ENCODE assay signal across 1 cellular context in genomic region chr14:20683896-20684661, GRCh38.
A peak's percentile ranks its signal among the peaks of the same experiment; 100 is the strongest.
TF ChIP-seq lines count a peak whose summit lies in the region.

TSS of gene RNASE4 (plus strand) at chr14:20684560. CDS start at chr14:20699372, 14,812 bp downstream.

TF ChIP-seq in HepG2, 621 proteins besides CTCF, POLR2A, EP300 and RAD21 (continued from another document and continues in another):
- no peak for TF ChIP-seq ZNF512 (CRISPR knock-in tag; IDR thresholded peaks at IDR 0.05)
- peak; percentile 71; the same call in 1 of the 2 replicates for TF ChIP-seq ZKSCAN1 (IDR thresholded peaks at IDR 0.05; ENCODE audit: low read length)
- TF ChIP-seq RELA (CRISPR knock-in tag; IDR thresholded peaks at IDR 0.05) = peak; percentile 50; the same call in 1 of the 2 replicates
- no peak for TF ChIP-seq ZBTB8A (CRISPR knock-in tag; IDR thresholded peaks at IDR 0.05; ENCODE audit: borderline replicate concordance, low read depth)
- TF ChIP-seq ZNF772 (CRISPR knock-in tag; IDR thresholded peaks at IDR 0.05) = peak; percentile 90
- no peak; the same call in 1 of the 2 replicates for TF ChIP-seq ZNF800 (CRISPR knock-in tag; IDR thresholded peaks at IDR 0.05)
- peak; percentile 70 for TF ChIP-seq THAP11 (CRISPR knock-in tag; IDR thresholded peaks at IDR 0.05)
- TF ChIP-seq MTERF4 (CRISPR knock-in tag; IDR thresholded peaks at IDR 0.05) = peak; percentile 48; the same call in 1 of the 2 replicates
- TF ChIP-seq ZNF431 (CRISPR knock-in tag; IDR thresholded peaks at IDR 0.05; ENCODE audit: borderline replicate concordance, low read depth) = no peak; the same call in 1 of the 2 replicates
- no peak for TF ChIP-seq KDM5A (IDR thresholded peaks at IDR 0.05; ENCODE audit: borderline replicate concordance, low read length)
- no peak for TF ChIP-seq REXO4 (CRISPR knock-in tag; IDR thresholded peaks at IDR 0.05; ENCODE audit: borderline replicate concordance)
- TF ChIP-seq BRCA1 (CRISPR knock-in tag; IDR thresholded peaks at IDR 0.05) = 0 out of 2 replicates have a peak, but pooled peaks have one; percentile 31
- no peak; the same call in none of the 2 replicates for TF ChIP-seq ZSCAN20 (CRISPR knock-in tag; IDR thresholded peaks at IDR 0.05; ENCODE audit: borderline replicate concordance)
- peak; percentile 77 for TF ChIP-seq IKZF5 (CRISPR knock-in tag; IDR thresholded peaks at IDR 0.05)
- TF ChIP-seq TFAP4 (IDR thresholded peaks at IDR 0.05; ENCODE audit: borderline replicate concordance, low read depth) = peak; percentile 20; the same call in 1 of the 2 replicates
- TF ChIP-seq ZEB1 (IDR thresholded peaks at IDR 0.05; ENCODE audit: insufficient replicate concordance, low read depth) = no peak
- TF ChIP-seq ZSCAN25 (CRISPR knock-in tag; IDR thresholded peaks at IDR 0.05) = peak; percentile 64; the same call in 1 of the 2 replicates
- no peak for TF ChIP-seq SOX6 (IDR thresholded peaks at IDR 0.05)
- TF ChIP-seq SOX6 (CRISPR knock-in tag; IDR thresholded peaks at IDR 0.05) = peak; percentile 69
- no peak for TF ChIP-seq ETV6 (CRISPR knock-in tag; conservative IDR thresholded peaks at IDR 0.05)
- TF ChIP-seq CREM (IDR thresholded peaks at IDR 0.05) = no peak
- TF ChIP-seq CREM (CRISPR knock-in tag; IDR thresholded peaks at IDR 0.05) = no peak
- no peak for TF ChIP-seq PLSCR1 (CRISPR knock-in tag; IDR thresholded peaks at IDR 0.05; ENCODE audit: borderline replicate concordance)
- 0 out of 2 replicates have a peak, but pooled peaks have one; percentile 18 for TF ChIP-seq ZNF652 (CRISPR knock-in tag; IDR thresholded peaks at IDR 0.05; ENCODE audit: borderline replicate concordance, low read depth)
- TF ChIP-seq ESRRA (CRISPR knock-in tag; IDR thresholded peaks at IDR 0.05; ENCODE audit: low read depth) = no peak
- peak; percentile 59; the same call in 1 of the 2 replicates for TF ChIP-seq ZNF580 (CRISPR knock-in tag; IDR thresholded peaks at IDR 0.05; ENCODE audit: borderline replicate concordance, low read depth)
- TF ChIP-seq ZNF672 (CRISPR knock-in tag; IDR thresholded peaks at IDR 0.05) = no peak
- peak; percentile 21; the same call in 1 of the 2 replicates for TF ChIP-seq ZNF281 (CRISPR knock-in tag; IDR thresholded peaks at IDR 0.05; ENCODE audit: borderline replicate concordance)
- TF ChIP-seq MTF2 (CRISPR knock-in tag; IDR thresholded peaks at IDR 0.05; ENCODE audit: borderline replicate concordance) = peak; percentile 46; the same call in 1 of the 2 replicates
- TF ChIP-seq CERS6 (CRISPR knock-in tag; IDR thresholded peaks at IDR 0.05) = no peak
- no peak for TF ChIP-seq GRHL1 (CRISPR knock-in tag; conservative IDR thresholded peaks at IDR 0.05)
- TF ChIP-seq ZBTB38 (CRISPR knock-in tag; IDR thresholded peaks at IDR 0.05) = peak; percentile 71
- no peak; the same call in 1 of the 2 replicates for TF ChIP-seq ZBTB25 (CRISPR knock-in tag; IDR thresholded peaks at IDR 0.05)
- TF ChIP-seq DRAP1 (CRISPR knock-in tag; IDR thresholded peaks at IDR 0.05) = peak; percentile 90
- peak; percentile 47; the same call in 1 of the 2 replicates for TF ChIP-seq ZNF441 (CRISPR knock-in tag; IDR thresholded peaks at IDR 0.05; ENCODE audit: borderline replicate concordance)
- TF ChIP-seq ZNF414 (CRISPR knock-in tag; IDR thresholded peaks at IDR 0.05) = no peak
- 0 out of 2 replicates have a peak, but pooled peaks have one; percentile 18 for TF ChIP-seq ZNF121 (CRISPR knock-in tag; IDR thresholded peaks at IDR 0.05)
- TF ChIP-seq SP5 (CRISPR knock-in tag; IDR thresholded peaks at IDR 0.05; ENCODE audit: borderline replicate concordance, low read depth) = peak; percentile 85
- TF ChIP-seq ZBTB2 (CRISPR knock-in tag; IDR thresholded peaks at IDR 0.05; ENCODE audit: low read depth) = 0 out of 2 replicates have a peak, but pooled peaks have one; percentile 60
